9 cellular contexts compared by ENCODE assay signal in genomic region chr19:14974488-14974887, GRCh38. TPM values are rescaled to one million over a fixed set of nuclear protein-coding genes. Genes with fewer than 3 reads are reported as not detected.
"Had no signal": no experiment of that assay in that cellular context is flagged by ENCODE, and none has a peak within 500 bp of the region (broad histone marks: within the 10 kb centered on the region; RNA-seq: fewer than 3 reads in every experiment).

No MANE protein-coding gene starts in this region.

- DNase-seq: GDM1, GF-D8 had no signal

- H3K4me3 ChIP-seq: GM12878 had no signal

- FAIRE-seq: G401.6, GM12878, GM12891, GM12892, GM18507, GM19239 had no signal

- ATAC-seq: GM12878 had no signal

RNA-seq across cellular contexts. Expression of gene SLC1A6, which starts 5.2 kb away (rescaled TPM):
- total RNA-seq: GM12878 had no signal

RNA-seq across cellular contexts. Expression of gene OR7C2, which starts 33.2 kb away (rescaled TPM):
- total RNA-seq: G401, GM12878 had no signal
- polyA plus RNA-seq: GM12878 had no signal
